In genomic region chr2:177234267-177234666, GRCh38 we compare ENCODE assay signal across 19 cellular contexts. TPM values are rescaled to one million over a fixed set of nuclear protein-coding genes. Genes with fewer than 3 reads are reported as not detected.
DNase-seq lines count a peak whose midpoint lies in the region; ATAC-seq and TF ChIP-seq lines count a peak whose summit lies in the region.
"Had no signal": no experiment of that assay in that cellular context is flagged by ENCODE, and none has a peak within 500 bp of the region (broad histone marks: within the 10 kb centered on the region; RNA-seq: fewer than 3 reads in every experiment).

No MANE protein-coding gene starts in this region.

- H3K36me3 ChIP-seq in Panc1 (ENCODE audit: control insufficient read depth, insufficient read depth, low read length) = peaks cover 41% of the 10 kb centered on the region

- H3K36me3 Mint-ChIP-seq in activated CD4-positive, alpha-beta T cell treated with anti-CD3 and anti-CD28 coated beads, Interleukin-2, amount 10 ng/mL, durations not matched to agents 24 days and 14 days (ENCODE audit: low read depth) = peaks cover 58% of the 10 kb centered on the region
- peaks cover 87% of the 10 kb centered on the region for H3K36me3 Mint-ChIP-seq in stimulated activated effector memory CD8-positive, alpha-beta T cell treated with anti-CD3 and anti-CD28 coated beads, Interleukin-12 subunit alpha, Interleukin-12 subunit beta, amount 100 ng/mL, for 72 hours

- H3K4me1 Mint-ChIP-seq in activated CD4-positive, alpha-beta T cell treated with anti-CD3 and anti-CD28 coated beads, Interleukin-2, amount 10 ng/mL, durations not matched to agents 24 days and 14 days = peaks cover 42% of the 10 kb centered on the region
- H3K4me1 Mint-ChIP-seq in stimulated activated effector memory CD8-positive, alpha-beta T cell treated with anti-CD3 and anti-CD28 coated beads, Interleukin-12 subunit alpha, Interleukin-12 subunit beta, amount 100 ng/mL, for 72 hours = peaks cover 53% of the 10 kb centered on the region

- no peak for TF ChIP-seq CTCF in Panc1 (IDR thresholded peaks at IDR 0.05)

- ATAC-seq in Panc1 = no peak
- ATAC-seq in stimulated activated effector memory CD8-positive, alpha-beta T cell treated with anti-CD3 and anti-CD28 coated beads, Interleukin-12 subunit alpha, Interleukin-12 subunit beta, amount 100 ng/mL, for 72 hours = no peak
- ATAC-seq: K562, left colon, upper lobe of right lung had no signal

- no peaks in the 10 kb centered on the region for H3K9me3 ChIP-seq in Panc1 (ENCODE audit: control insufficient read depth, insufficient read depth, low read depth, low read length)
- H3K9me3 ChIP-seq: BLaER1 treated with 17β-estradiol and CSF1 and Interleukin-3, amounts not matched to agents 10 nM and 100 nM; upper lobe of right lung had no signal

- POLR2A ChIA-PET in Panc1 (lab: Charles Lee) = interaction anchor here (0.6 kb wide), 1 partner anchor 108 kb away, joined by 3 read pairs; no protein-coding TSS in a partner anchor

- H3K9me3 Mint-ChIP-seq in activated CD4-positive, alpha-beta T cell treated with anti-CD3 and anti-CD28 coated beads, Interleukin-2, amount 10 ng/mL, durations not matched to agents 24 days and 14 days = no peaks in the 10 kb centered on the region
- no peaks in the 10 kb centered on the region for H3K9me3 Mint-ChIP-seq in stimulated activated effector memory CD8-positive, alpha-beta T cell treated with anti-CD3 and anti-CD28 coated beads, Interleukin-12 subunit alpha, Interleukin-12 subunit beta, amount 100 ng/mL, for 72 hours

- H3K27me3 Mint-ChIP-seq in activated CD4-positive, alpha-beta T cell treated with anti-CD3 and anti-CD28 coated beads, Interleukin-2, amount 10 ng/mL, durations not matched to agents 24 days and 14 days = no peaks in the 10 kb centered on the region

- peak overlapping the region; percentile 8; the same call in 1 of the 2 replicates for H3K27ac ChIP-seq in Panc1 (ENCODE audit: low read length)
- H3K27ac ChIP-seq: parathyroid adenoma, upper lobe of right lung had no signal

- no peak overlapping the region for H3K4me3 ChIP-seq in Panc1 (ENCODE audit: low read depth in 2 of 2, low read length in 2 of 2)
- H3K4me3 ChIP-seq: BLaER1 treated with 17β-estradiol and CSF1 and Interleukin-3, amounts not matched to agents 10 nM and 100 nM; K562; upper lobe of right lung had no signal

- peaks cover 58% of the 10 kb centered on the region for H3K4me1 ChIP-seq in Panc1 (ENCODE audit: control insufficient read depth, insufficient read depth, low read length)

- CTCF ChIA-PET in Panc1 (lab: Charles Lee) = no interaction called here

- no peak overlapping the region for H3K4me3 Mint-ChIP-seq in activated CD4-positive, alpha-beta T cell treated with anti-CD3 and anti-CD28 coated beads, Interleukin-2, amount 10 ng/mL, durations not matched to agents 24 days and 14 days
- H3K4me3 Mint-ChIP-seq in stimulated activated effector memory CD8-positive, alpha-beta T cell treated with anti-CD3 and anti-CD28 coated beads, Interleukin-12 subunit alpha, Interleukin-12 subunit beta, amount 100 ng/mL, for 72 hours = no peak overlapping the region

- in situ Hi-C loops in Panc1 (cut with HindIII; ENCODE audit: low pct_unique_long_range_greater_than_20kb, low sequenced_read_pairs) = no loop called here

- no TSS peak for BruUV-seq in Panc1 (replicated peaks; lab: Mats Ljungman, UMichigan)

- DNase-seq in activated CD4-positive, alpha-beta T cell treated with anti-CD3 and anti-CD28 coated beads, Interleukin-2, amount 10 ng/mL, durations not matched to agents 24 days and 14 days = no peak
- no peak for DNase-seq in activated CD4-positive, alpha-beta T cell treated with anti-CD3 and anti-CD28 coated beads for 1 hour
- DNase-seq in Panc1 (ENCODE audit: low read depth, low spot score) = no peak
- DNase-seq in globus pallidus (ENCODE audit: low spot score) = peak; percentile 76
- no peak for DNase-seq in stimulated activated effector memory CD8-positive, alpha-beta T cell treated with anti-CD3 and anti-CD28 coated beads, Interleukin-12 subunit alpha, Interleukin-12 subunit beta, amount 100 ng/mL, for 72 hours (ENCODE audit: low spot score in 2 of 2)
- DNase-seq in COR-L47 (lab: John Stamatoyannopoulos, UW) = no peak
- no peak for DNase-seq in NCI-H1105 (lab: John Stamatoyannopoulos, UW)
- no peak for DNase-seq in NCI-H510A treated with DMSO at 0.1 percent for 48 hours (lab: John Stamatoyannopoulos, UW)
- DNase-seq: DMS79 treated with DMSO at 0.1 percent for 48 hours; left colon; NCI-H2081; NCI-H69; OCI-M1; stimulated activated CD4-positive, alpha-beta T cell treated with anti-CD3 and anti-CD28 coated beads, Interleukin-4, amount 100 ng/mL, for 4 hours; T-helper 9 cell; upper lobe of right lung had no signal

- H3K27me3 ChIP-seq in Panc1 (ENCODE audit: control insufficient read depth, insufficient read depth, low read length) = no peaks in the 10 kb centered on the region
- H3K27me3 ChIP-seq: BLaER1 treated with 17β-estradiol and CSF1 and Interleukin-3, amounts not matched to agents 10 nM and 100 nM; upper lobe of right lung had no signal

- intact Hi-C loops in activated CD4-positive, alpha-beta T cell treated with anti-CD3 and anti-CD28 coated beads, Interleukin-2, amount 10 ng/mL, durations not matched to agents 24 days and 14 days (cut with micrococcal nuclease) = no loop called here
- intact Hi-C loops in Panc1 (cut with micrococcal nuclease; ENCODE audit: unreplicated experiment) = no loop called here

- H3K27ac Mint-ChIP-seq in activated CD4-positive, alpha-beta T cell treated with anti-CD3 and anti-CD28 coated beads, Interleukin-2, amount 10 ng/mL, durations not matched to agents 24 days and 14 days = peak overlapping the region; percentile 60
- H3K27ac Mint-ChIP-seq in stimulated activated effector memory CD8-positive, alpha-beta T cell treated with anti-CD3 and anti-CD28 coated beads, Interleukin-12 subunit alpha, Interleukin-12 subunit beta, amount 100 ng/mL, for 72 hours = peak overlapping the region; percentile 58

RNA-seq across cellular contexts. Expression of gene HNRNPA3, which starts 21.7 kb away (rescaled TPM):
- 333 and 336 TPM in 2 replicates for total RNA-seq in activated CD4-positive, alpha-beta T cell treated with anti-CD3 and anti-CD28 coated beads, Interleukin-2, amount 10 ng/mL, durations not matched to agents 24 days and 14 days
- total RNA-seq in Panc1 (2021; ENCODE audit: unreplicated experiment) = 228 TPM
- polyA plus RNA-seq in Panc1 (2012; ENCODE audit: insufficient read length) = 326 TPM

RNA-seq across cellular contexts. Expression of gene NFE2L2, which starts 30.3 kb away (rescaled TPM):
- total RNA-seq in activated CD4-positive, alpha-beta T cell treated with anti-CD3 and anti-CD28 coated beads, Interleukin-2, amount 10 ng/mL, durations not matched to agents 24 days and 14 days = 63.5 and 63.7 TPM in 2 replicates
- total RNA-seq in Panc1 (2021; ENCODE audit: unreplicated experiment) = 104 TPM
- 58.2 TPM for polyA plus RNA-seq in Panc1 (2012; ENCODE audit: insufficient read length)
